Comparison of ENCODE assay signal across 8 cellular contexts in genomic region chr11:108498816-108499408, GRCh38. TPM values are rescaled to one million over a fixed set of nuclear protein-coding genes. Genes with fewer than 3 reads are reported as not detected.
DNase-seq lines count a peak whose midpoint lies in the region; ATAC-seq and TF ChIP-seq lines count a peak whose summit lies in the region.

No MANE protein-coding gene starts in this region.

- peak overlapping the region; percentile 69 for H3K27ac Mint-ChIP-seq in Calu3 (ENCODE audit: unreplicated experiment)

- peak overlapping the region; percentile 62 for H3K4me3 Mint-ChIP-seq in Calu3 (ENCODE audit: low read depth, unreplicated experiment)

- no peak for TF ChIP-seq CTCF in Calu3 (IDR thresholded peaks at IDR 0.05; ENCODE audit: unreplicated experiment)
- no peak for TF ChIP-seq CTCF in fibroblast of pulmonary artery (IDR thresholded peaks at IDR 0.05; ENCODE audit: low read length, missing control alignments)
- TF ChIP-seq CTCF in parathyroid adenoma (IDR thresholded peaks at IDR 0.05), result no peak

- BruUV-seq in Calu3 (replicated peaks; lab: Mats Ljungman, UMichigan), result TSS peak; percentile 48

- H2AFZ ChIP-seq in parathyroid adenoma, result peak overlapping the region; percentile 83

- H3K79me2 ChIP-seq in parathyroid adenoma, result peaks cover 3% of the 10 kb centered on the region

- H3K27me3 ChIP-seq in SJSA1 (replicated peaks), result no peaks in the 10 kb centered on the region
- H3K27me3 ChIP-seq in parathyroid adenoma (ENCODE audit: control insufficient read depth, insufficient read depth, low read length), result no peaks in the 10 kb centered on the region

- no peak for DNase-seq in Calu3
- DNase-seq in SJSA1 (ENCODE audit: low read depth in 1 of 2, low spot score in 2 of 2), result no peak
- DNase-seq in fibroblast of pulmonary artery (ENCODE audit: low read depth), result no peak
- DNase-seq in mesenteric fat pad (ENCODE audit: low spot score), result no peak
- DNase-seq in stimulated activated CD4-positive, alpha-beta T cell treated with anti-CD3 and anti-CD28 coated beads, Interleukin-4, amount 100 ng/mL, for 24 hours, result no peak
- DNase-seq in dedifferentiated amniotic fluid mesenchymal stem cell (ENCODE audit: extremely low spot score), result no peak

- no peak for ATAC-seq in GM18861 (IDR thresholded peaks at IDR 0.05; ENCODE audit: unreplicated experiment)

- H3K36me3 ChIP-seq in SJSA1, result no peaks in the 10 kb centered on the region
- no peaks in the 10 kb centered on the region for H3K36me3 ChIP-seq in parathyroid adenoma (ENCODE audit: control insufficient read depth, insufficient read depth, low read length)

- H3K4me3 ChIP-seq in SJSA1, result peak overlapping the region; percentile 62
- H3K4me3 ChIP-seq in fibroblast of pulmonary artery (replicated peaks; ENCODE audit: low read depth, low read length), result peak overlapping the region; percentile 61
- peak overlapping the region; percentile 50 for H3K4me3 ChIP-seq in parathyroid adenoma (ENCODE audit: low read depth, low read length)

- H3K27me3 Mint-ChIP-seq in Calu3 (ENCODE audit: unreplicated experiment), result no peaks in the 10 kb centered on the region

- H3K9me3 ChIP-seq in SJSA1 (replicated peaks) (no peaks in the 10 kb centered on the region), parathyroid adenoma (ENCODE audit: control insufficient read depth, low read length) (no peaks in the 10 kb centered on the region)

- H3K4me1 Mint-ChIP-seq in Calu3 (ENCODE audit: low read depth, unreplicated experiment), result peaks cover 10% of the 10 kb centered on the region

- CTCF ChIA-PET in Calu3 (lab: Charles Lee), result no interaction called here

- intact Hi-C loops in Calu3 (cut with micrococcal nuclease; ENCODE audit: unreplicated experiment), result loop anchor here (5.0 kb wide), 2 partner anchors 93 to 148 kb away; partner anchors contain the start of gene EXPH5

- no peak overlapping the region for H3K9ac ChIP-seq in parathyroid adenoma

- peak overlapping the region; percentile 96 for H3K27ac ChIP-seq in SJSA1
- H3K27ac ChIP-seq in parathyroid adenoma, result peak overlapping the region; percentile 94

- peaks cover 3% of the 10 kb centered on the region for H3K4me1 ChIP-seq in SJSA1 (replicated peaks)
- H3K4me1 ChIP-seq in parathyroid adenoma, result peaks cover 12% of the 10 kb centered on the region

- H3K4me2 ChIP-seq in parathyroid adenoma (ENCODE audit: low read length), result peak overlapping the region; percentile 72

- H3K9me3 Mint-ChIP-seq in Calu3 (ENCODE audit: low read depth, unreplicated experiment), result no peaks in the 10 kb centered on the region

- H3K36me3 Mint-ChIP-seq in Calu3 (ENCODE audit: insufficient read depth, unreplicated experiment), result peaks cover 15% of the 10 kb centered on the region

RNA-seq across cellular contexts. Expression of gene POGLUT3, which starts 0.7 kb away (rescaled TPM):
- total RNA-seq in Calu3 (2022) (16.4 and 16.9 TPM in 2 replicates), mesenteric fat pad (24.7 TPM)
- 26.9 and 37.2 TPM in 2 replicates for total RNA-seq in SJSA1 (2014; rRNA removed; shearing (Covaris generic))

RNA-seq across cellular contexts. Expression of gene C11orf65, which starts 31.6 kb away (rescaled TPM):
- not detected in 2 replicates for total RNA-seq in Calu3 (2022)
- total RNA-seq in SJSA1 (2014; rRNA removed; shearing (Covaris generic)), result 3.4 TPM in 1 of 2 replicates, not detected in the other
- total RNA-seq in mesenteric fat pad, result 0.32 TPM
